In genomic region chr18:34837769-34838194, GRCh38 we compare ENCODE assay signal across 11 cellular contexts.
DNase-seq lines count a peak whose midpoint lies in the region; ATAC-seq and TF ChIP-seq lines count a peak whose summit lies in the region.
"Had no signal": no experiment of that assay in that cellular context is flagged by ENCODE, and none has a peak within 500 bp of the region (broad histone marks: within the 10 kb centered on the region; RNA-seq: fewer than 3 reads in every experiment).

No MANE protein-coding gene starts in this region.

- no peaks in the 10 kb centered on the region for H3K36me3 ChIP-seq in psoas muscle (ENCODE audit: insufficient read depth in 1 of 2, low read depth in 1 of 2)
- no peaks in the 10 kb centered on the region for H3K36me3 ChIP-seq in aorta (ENCODE audit: control insufficient read depth in 1 of 2, insufficient read depth in 2 of 2, low read length in 1 of 2)

- ATAC-seq in right cardiac atrium (peak; percentile 89 to 90), psoas muscle (peak; percentile 72 to 87 (median 78)), aorta (ENCODE audit: low FRiP score) (peak; percentile 51), GM19452 (IDR thresholded peaks at IDR 0.05; ENCODE audit: unreplicated experiment) (no peak), GM21786 (IDR thresholded peaks at IDR 0.05; ENCODE audit: unreplicated experiment) (no peak)
- ATAC-seq: stimulated activated naive CD8-positive, alpha-beta T cell treated with anti-CD3 and anti-CD28 coated beads, Interleukin-15, Interleukin-2, amounts not matched to agents 100 U/mL and 50 U/mL, for 24 hours had no signal

- H3K9me3 ChIP-seq in right cardiac atrium (ENCODE audit: control insufficient read depth, low read length) (no peaks in the 10 kb centered on the region), psoas muscle (no peaks in the 10 kb centered on the region), aorta (ENCODE audit: control insufficient read depth, low read length) (no peaks in the 10 kb centered on the region)

- no peak for TF ChIP-seq POLR2A in lower leg skin (IDR thresholded peaks at IDR 0.05)

- peak; percentile 22 for DNase-seq in NCI-H2227 treated with DMSO at 0.1 percent for 48 hours (lab: John Stamatoyannopoulos, UW)
- no peak for DNase-seq in NCI-H2227 (lab: John Stamatoyannopoulos, UW; ENCODE audit: unreplicated experiment)
- DNase-seq in right cardiac atrium: peak in 2 of 3 donors; percentile 15 to 55
- peak in 1 of 2 donors; percentile 54 for DNase-seq in psoas muscle
- no peak for DNase-seq in aorta
- no peak for DNase-seq in lower leg skin (ENCODE audit: low spot score in 2 of 2)
- DNase-seq: 8988T; MM.1S; stimulated activated naive CD8-positive, alpha-beta T cell treated with anti-CD3 and anti-CD28 coated beads, Interleukin-15, Interleukin-2, amounts not matched to agents 100 U/mL and 50 U/mL, for 24 hours had no signal

- TF ChIP-seq CTCF in psoas muscle (IDR thresholded peaks at IDR 0.05): no peak
- no peak for TF ChIP-seq CTCF in lower leg skin (IDR thresholded peaks at IDR 0.05)

- intact Hi-C loops in right cardiac atrium (cut with DNase I): no loop called here
- intact Hi-C loops in psoas muscle (cut with DNase I): no loop called here
- intact Hi-C loops in aorta (cut with DNase I): loop anchor here in 1 of 2 donors (5.0 kb wide), 1 partner anchor 50 kb away; no protein-coding TSS in a partner anchor
- intact Hi-C loops in lower leg skin (cut with DNase I; ENCODE audit: low total_unique reads): no loop called here

- H3K27ac ChIP-seq in right cardiac atrium (ENCODE audit: low read length) (peak overlapping the region; percentile 88), psoas muscle (peak overlapping the region; percentile 84), aorta (ENCODE audit: low read depth in 1 of 2, low read length in 2 of 2) (peak overlapping the region; percentile 60 to 78)

- 33% methylated on average over 3 of the region's 3 CpGs for WGBS in right cardiac atrium
- 11 to 21% (median 13%) methylated on average over 3 of the region's 3 CpGs for WGBS in psoas muscle, 3 donors
- 5 to 7% methylated on average over 3 of the region's 3 CpGs for WGBS in aorta, 2 donors
- WGBS in lower leg skin, 2 donors: 44 to 45% methylated on average over 3 of the region's 3 CpGs

- H3K4me3 ChIP-seq in right cardiac atrium (ENCODE audit: low read length): peak overlapping the region; percentile 9
- peak overlapping the region; percentile 53 for H3K4me3 ChIP-seq in psoas muscle
- H3K4me3 ChIP-seq in aorta (ENCODE audit: low read length in 2 of 2): no peak overlapping the region
- H3K4me3 ChIP-seq in lower leg skin (ENCODE audit: low read depth, poor library complexity, severe bottlenecking): no peak overlapping the region

- no peaks in the 10 kb centered on the region for H3K27me3 ChIP-seq in right cardiac atrium (ENCODE audit: control insufficient read depth, insufficient read depth)
- no peaks in the 10 kb centered on the region for H3K27me3 ChIP-seq in psoas muscle (ENCODE audit: insufficient read depth in 3 of 3, low read length in 2 of 3)
- no peaks in the 10 kb centered on the region for H3K27me3 ChIP-seq in aorta (ENCODE audit: control insufficient read depth in 1 of 2, insufficient read depth in 2 of 2, low read length in 1 of 2)

- H3K4me1 ChIP-seq in right cardiac atrium (ENCODE audit: control insufficient read depth, insufficient read depth, low read length): no peaks in the 10 kb centered on the region
- H3K4me1 ChIP-seq in psoas muscle: peaks cover 54% of the 10 kb centered on the region
- peaks cover 5 to 7% of the 10 kb centered on the region in 2 donors for H3K4me1 ChIP-seq in aorta (ENCODE audit: control insufficient read depth in 1 of 2, insufficient read depth in 2 of 2, low read length in 2 of 2)

Comparison
In these comparisons a context has a peak if more than half of its experiments do, and no peak if none do; other contexts are left out.
1. DNase-seq: peak in NCI-H2227 treated with DMSO at 0.1 percent for 48 hours (single experiment) and right cardiac atrium (2 of 3); none in NCI-H2227 (single experiment), aorta (0 of 2) and lower leg skin (0 of 2).
2. ATAC-seq: peak in right cardiac atrium (2 of 2), psoas muscle (4 of 4) and aorta (single experiment); none in GM19452 (single experiment) and GM21786 (single experiment).
3. H3K4me3 ChIP-seq: peak in right cardiac atrium (single experiment) and psoas muscle (single experiment); none in aorta (0 of 2) and lower leg skin (single experiment).
4. Peak in every context shown above with its lines, with median percentiles within 50 percentile points of each other: H3K27ac ChIP-seq.